Comparison of ENCODE assay signal across 30 cellular contexts in genomic region chr18:66966171-66966570, GRCh38.
"Had no signal": no experiment of that assay in that cellular context is flagged by ENCODE, and none has a peak within 500 bp of the region (broad histone marks: within the 10 kb centered on the region; RNA-seq: fewer than 3 reads in every experiment).

No MANE protein-coding gene starts in this region.

- H3K36me3 ChIP-seq: brain microvascular endothelial cell, heart left ventricle had no signal

- FAIRE-seq: astrocyte, bronchial epithelial cell, frontal cortex had no signal

- H3K27me3 ChIP-seq: brain microvascular endothelial cell, dorsolateral prefrontal cortex, heart left ventricle had no signal

- H3K36me3 Mint-ChIP-seq: activated naive CD8-positive, alpha-beta T cell; WTC11 had no signal

- DNase-seq: activated CD4-positive, alpha-beta memory T cell treated with anti-CD3 and anti-CD28 coated beads, Interleukin-2, amount 10 ng/mL, durations not matched to agents 7 days and 5 days; activated CD4-positive, alpha-beta T cell treated with anti-CD3 and anti-CD28 coated beads for 1 hour; activated CD4-positive, alpha-beta T cell treated with anti-CD3 and anti-CD28 coated beads for 4 hours; activated CD4-positive, alpha-beta T cell treated with anti-CD3 and anti-CD28 coated beads, Interleukin-2, amount 10 ng/mL, durations not matched to agents 7 days and 5 days; activated CD4-positive, alpha-beta T cell treated with anti-CD3 and anti-CD28 coated beads, Interleukin-2, amount 50 U/mL, for 4 hours; activated CD8-positive, alpha-beta memory T cell treated with anti-CD3 and anti-CD28 coated beads, Interleukin-2, amount 50 U/mL, for 48 hours; activated gamma-delta T cell; activated naive CD4-positive, alpha-beta T cell treated with anti-CD3 and anti-CD28 coated beads, Interleukin-2, amount 50 U/mL, for 16 hours; activated naive CD4-positive, alpha-beta T cell treated with Interleukin-2 at 50 U/mL for 16 hours; activated T-cell treated with anti-CD3 and anti-CD28 coated beads for 4 hours; activated T-cell treated with anti-CD3 and anti-CD28 coated beads, Interleukin-2, amount 50 U/mL, for 24 hours; activated T-cell treated with anti-CD3 and anti-CD28 coated beads, Interleukin-2, amount 50 U/mL, for 72 hours; amniotic stem cell; anterior cingulate cortex; brain microvascular endothelial cell; dorsolateral prefrontal cortex; effector memory CD4-positive, alpha-beta T cell; endodermal cell; foreskin fibroblast; heart left ventricle; T-helper 17 cell had no signal

- H3K9me3 ChIP-seq: heart left ventricle had no signal

- H3K4me3 Mint-ChIP-seq: activated CD4-positive, alpha-beta memory T cell treated with anti-CD3 and anti-CD28 coated beads, Interleukin-2, amount 10 ng/mL, durations not matched to agents 7 days and 5 days; activated CD4-positive, alpha-beta T cell treated with anti-CD3 and anti-CD28 coated beads, Interleukin-2, amount 10 ng/mL, durations not matched to agents 7 days and 5 days; activated naive CD8-positive, alpha-beta T cell; activated T-cell treated with anti-CD3 and anti-CD28 coated beads, Interleukin-2, amount 50 U/mL, for 24 hours; activated T-cell treated with anti-CD3 and anti-CD28 coated beads, Interleukin-2, amount 50 U/mL, for 72 hours; central memory CD8-positive, alpha-beta T cell; dendritic cell treated with granulocyte-macrophage colony-stimulating factor and Interleukin-4, amounts not matched to agents 40 ng/mL and 50 ng/mL, for 4 days; endodermal cell; T-helper 17 cell; WTC11 had no signal

- ATAC-seq: activated T-cell treated with anti-CD3 and anti-CD28 coated beads, Interleukin-2, amount 50 U/mL, for 72 hours; esophagus mucosa; heart left ventricle; T-helper 17 cell; WTC11 had no signal

- H3K4me3 ChIP-seq: coronary artery, dorsolateral prefrontal cortex, heart left ventricle had no signal

- H3K27ac ChIP-seq: brain microvascular endothelial cell, coronary artery, dorsolateral prefrontal cortex, heart left ventricle had no signal

- H3K27me3 Mint-ChIP-seq: activated CD4-positive, alpha-beta memory T cell treated with anti-CD3 and anti-CD28 coated beads, Interleukin-2, amount 10 ng/mL, durations not matched to agents 7 days and 5 days; activated CD4-positive, alpha-beta T cell treated with anti-CD3 and anti-CD28 coated beads, Interleukin-2, amount 10 ng/mL, durations not matched to agents 7 days and 5 days; activated naive CD8-positive, alpha-beta T cell; activated T-cell treated with anti-CD3 and anti-CD28 coated beads, Interleukin-2, amount 50 U/mL, for 24 hours; central memory CD8-positive, alpha-beta T cell; dendritic cell treated with granulocyte-macrophage colony-stimulating factor and Interleukin-4, amounts not matched to agents 40 ng/mL and 50 ng/mL, for 4 days; T-helper 17 cell had no signal

- H3K9me3 Mint-ChIP-seq: activated CD4-positive, alpha-beta memory T cell treated with anti-CD3 and anti-CD28 coated beads, Interleukin-2, amount 10 ng/mL, durations not matched to agents 7 days and 5 days; activated CD4-positive, alpha-beta T cell treated with anti-CD3 and anti-CD28 coated beads, Interleukin-2, amount 10 ng/mL, durations not matched to agents 7 days and 5 days; activated T-cell treated with anti-CD3 and anti-CD28 coated beads, Interleukin-2, amount 50 U/mL, for 24 hours; activated T-cell treated with anti-CD3 and anti-CD28 coated beads, Interleukin-2, amount 50 U/mL, for 72 hours; dendritic cell treated with granulocyte-macrophage colony-stimulating factor and Interleukin-4, amounts not matched to agents 40 ng/mL and 50 ng/mL, for 4 days; endodermal cell; WTC11 had no signal

- H3K27ac Mint-ChIP-seq: activated CD4-positive, alpha-beta memory T cell treated with anti-CD3 and anti-CD28 coated beads, Interleukin-2, amount 10 ng/mL, durations not matched to agents 7 days and 5 days; activated CD4-positive, alpha-beta T cell treated with anti-CD3 and anti-CD28 coated beads, Interleukin-2, amount 10 ng/mL, durations not matched to agents 7 days and 5 days; activated naive CD8-positive, alpha-beta T cell; activated T-cell treated with anti-CD3 and anti-CD28 coated beads, Interleukin-2, amount 50 U/mL, for 24 hours; activated T-cell treated with anti-CD3 and anti-CD28 coated beads, Interleukin-2, amount 50 U/mL, for 72 hours; dendritic cell treated with granulocyte-macrophage colony-stimulating factor and Interleukin-4, amounts not matched to agents 40 ng/mL and 50 ng/mL, for 4 days; endodermal cell; T-helper 17 cell; WTC11 had no signal

- H3K4me1 Mint-ChIP-seq: activated CD4-positive, alpha-beta memory T cell treated with anti-CD3 and anti-CD28 coated beads, Interleukin-2, amount 10 ng/mL, durations not matched to agents 7 days and 5 days; activated CD4-positive, alpha-beta T cell treated with anti-CD3 and anti-CD28 coated beads, Interleukin-2, amount 10 ng/mL, durations not matched to agents 7 days and 5 days; central memory CD8-positive, alpha-beta T cell; endodermal cell; T-helper 17 cell; WTC11 had no signal
